In genomic region chr6:107991939-107992560, GRCh38 we compare ENCODE assay signal across 25 cellular contexts. TPM values are rescaled to one million over a fixed set of nuclear protein-coding genes. Genes with fewer than 3 reads are reported as not detected.
DNase-seq lines count a peak whose midpoint lies in the region; ATAC-seq and TF ChIP-seq lines count a peak whose summit lies in the region.
"Had no signal": no experiment of that assay in that cellular context is flagged by ENCODE, and none has a peak within 500 bp of the region (broad histone marks: within the 10 kb centered on the region; RNA-seq: fewer than 3 reads in every experiment).

No MANE protein-coding gene starts in this region.

- TF ChIP-seq CTCF in GM23338 (conservative IDR thresholded peaks at IDR 0.05; ENCODE audit: low read depth in 2 of 2) (no peak), Panc1 (IDR thresholded peaks at IDR 0.05) (no peak), endothelial cell (IDR thresholded peaks at IDR 0.05; ENCODE audit: unreplicated experiment) (no peak)

- DNase-seq in GM23338 (ENCODE audit: low spot score) (no peak), Panc1 (ENCODE audit: low read depth, low spot score) (no peak), endothelial cell (ENCODE audit: low spot score) (no peak), mesendoderm (peak; percentile 70), DMS 273 treated with DMSO at 0.1 percent for 48 hours (lab: John Stamatoyannopoulos, UW) (no peak), Karpas-422 (no peak), HK-2 (ENCODE audit: unreplicated experiment) (no peak)
- no peak for DNase-seq in activated effector memory CD4-positive, alpha-beta T cell treated with anti-CD3 and anti-CD28 coated beads, Interleukin-2, amount 50 U/mL, for 16 hours
- DNase-seq: activated CD4-positive, alpha-beta T cell treated with anti-CD3 and anti-CD28 coated beads, Interleukin-2, amount 10 ng/mL, durations not matched to agents 7 days and 5 days; activated naive CD4-positive, alpha-beta T cell treated with Interleukin-2 at 50 U/mL for 16 hours; activated T-cell treated with anti-CD3 and anti-CD28 coated beads, Interleukin-2, amount 50 U/mL, for 4 hours; COR-L47; DMS79; HFFc6; left cardiac atrium; NCI-H1048; NCI-H187 treated with DMSO at 0.1 percent for 48 hours; NCI-H526 treated with DMSO at 0.1 percent for 48 hours; sigmoid colon; stimulated activated CD4-positive, alpha-beta T cell treated with anti-CD3 and anti-CD28 coated beads, Interleukin-4, amount 100 ng/mL, for 4 hours; stimulated activated naive B cell treated with anti-CD40 and anti-IgM and Interleukin-4, amounts not matched to agents 10 μg/mL and 1 μg/mL and 100 μg/mL, for 72 hours had no signal

- H4K20me1 ChIP-seq in GM23338 (replicated peaks; ENCODE audit: insufficient read depth) (no peaks in the 10 kb centered on the region), Karpas-422 (ENCODE audit: insufficient read depth, low read depth, low read length) (no peaks in the 10 kb centered on the region)

- H3K27me3 Mint-ChIP-seq in GM23338 (ENCODE audit: insufficient read depth, low read depth, poor library complexity), result peaks cover 6% of the 10 kb centered on the region
- H3K27me3 Mint-ChIP-seq in endothelial cell (ENCODE audit: unreplicated experiment), result peaks cover 3% of the 10 kb centered on the region
- H3K27me3 Mint-ChIP-seq: activated CD4-positive, alpha-beta T cell treated with anti-CD3 and anti-CD28 coated beads, Interleukin-2, amount 10 ng/mL, durations not matched to agents 7 days and 5 days; stimulated activated naive B cell treated with anti-CD40 and anti-IgM and Interleukin-4, amounts not matched to agents 10 μg/mL and 1 μg/mL and 100 μg/mL, for 72 hours had no signal

- peak overlapping the region; percentile 45; the same call in 1 of the 2 replicates for H3K4me2 ChIP-seq in GM23338
- no peak overlapping the region for H3K4me2 ChIP-seq in mesendoderm (ENCODE audit: low read length)
- H3K4me2 ChIP-seq in Karpas-422 (ENCODE audit: low read depth, low read length, poor library complexity, severe bottlenecking), result no peak overlapping the region

- H3K79me2 ChIP-seq in GM23338 (replicated peaks; ENCODE audit: insufficient read depth) (no peaks in the 10 kb centered on the region), mesendoderm (ENCODE audit: control insufficient read depth, insufficient read depth, low read length) (no peaks in the 10 kb centered on the region), Karpas-422 (ENCODE audit: low read length) (no peaks in the 10 kb centered on the region)

- no peaks in the 10 kb centered on the region; the same call in 2 of the 3 replicates for H3K36me3 Mint-ChIP-seq in GM23338 (ENCODE audit: low read depth)
- peaks cover 8% of the 10 kb centered on the region for H3K36me3 Mint-ChIP-seq in endothelial cell (ENCODE audit: low read depth, unreplicated experiment)
- H3K36me3 Mint-ChIP-seq: brain; stimulated activated naive B cell treated with anti-CD40 and anti-IgM and Interleukin-4, amounts not matched to agents 10 μg/mL and 1 μg/mL and 100 μg/mL, for 72 hours had no signal

- H3K4me1 ChIP-seq in GM23338 (ENCODE audit: insufficient read depth) (peaks cover 55% of the 10 kb centered on the region), Panc1 (ENCODE audit: control insufficient read depth, insufficient read depth, low read length) (no peaks in the 10 kb centered on the region), mesendoderm (ENCODE audit: control insufficient read depth, low read depth, low read length) (peaks cover 13% of the 10 kb centered on the region), Karpas-422 (ENCODE audit: low read length) (peaks cover 5% of the 10 kb centered on the region; the same call in 1 of the 2 replicates)
- H3K4me1 ChIP-seq: prostate gland, sigmoid colon had no signal

- H2BK5ac ChIP-seq in mesendoderm (ENCODE audit: low read length), result no peak overlapping the region

- peak overlapping the region; percentile 15; the same call in 1 of the 2 replicates for H3K27ac Mint-ChIP-seq in GM23338
- peak overlapping the region; percentile 25 for H3K27ac Mint-ChIP-seq in endothelial cell (ENCODE audit: unreplicated experiment)
- H3K27ac Mint-ChIP-seq: HFFc6; stimulated activated naive B cell treated with anti-CD40 and anti-IgM and Interleukin-4, amounts not matched to agents 10 μg/mL and 1 μg/mL and 100 μg/mL, for 72 hours had no signal

- no CpG with 5 or more reads among the region's 4 CpGs for WGBS in mesendoderm (ENCODE audit: extremely low coverage, insufficient coverage, low lambda C conversion rate)

- CTCF ChIA-PET in Panc1 (lab: Charles Lee), result interaction anchor here (0.6 kb wide), 1 partner anchor 505 kb away, joined by 8 read pairs; no protein-coding TSS in a partner anchor

- ATAC-seq in GM23338 (no peak), Panc1 (peak; percentile 33)
- ATAC-seq: activated T-cell treated with anti-CD3 and anti-CD28 coated beads, Interleukin-2, amount 50 U/mL, for 4 hours; left cardiac atrium; stimulated activated naive B cell treated with anti-CD40 and anti-IgM and Interleukin-4, amounts not matched to agents 10 μg/mL and 1 μg/mL and 100 μg/mL, for 72 hours had no signal

- H4K5ac ChIP-seq in mesendoderm (ENCODE audit: low read length), result no peak overlapping the region

- POLR2A ChIA-PET in Panc1 (lab: Charles Lee), result no interaction called here

- H3K4me3 Mint-ChIP-seq in GM23338 (no peak overlapping the region), endothelial cell (ENCODE audit: unreplicated experiment) (no peak overlapping the region)
- H3K4me3 Mint-ChIP-seq: activated CD4-positive, alpha-beta T cell treated with anti-CD3 and anti-CD28 coated beads, Interleukin-2, amount 10 ng/mL, durations not matched to agents 7 days and 5 days; activated T-cell treated with anti-CD3 and anti-CD28 coated beads, Interleukin-2, amount 50 U/mL, for 4 hours; brain had no signal

- peaks cover 4% of the 10 kb centered on the region; the same call in 1 of the 2 replicates for H3F3A ChIP-seq in GM23338 (replicated peaks; ENCODE audit: low read depth)

- no peaks in the 10 kb centered on the region for H3K79me1 ChIP-seq in mesendoderm (ENCODE audit: low read length)

- in situ Hi-C loops in Panc1 (cut with HindIII; ENCODE audit: low pct_unique_long_range_greater_than_20kb, low sequenced_read_pairs), result no loop called here

- H3K9me3 Mint-ChIP-seq in GM23338 (peaks cover 3% of the 10 kb centered on the region; the same call in 2 of the 3 replicates), endothelial cell (ENCODE audit: unreplicated experiment) (no peaks in the 10 kb centered on the region)
- H3K9me3 Mint-ChIP-seq: activated CD4-positive, alpha-beta T cell treated with anti-CD3 and anti-CD28 coated beads, Interleukin-2, amount 10 ng/mL, durations not matched to agents 7 days and 5 days; activated T-cell treated with anti-CD3 and anti-CD28 coated beads, Interleukin-2, amount 50 U/mL, for 4 hours; HFFc6; stimulated activated naive B cell treated with anti-CD40 and anti-IgM and Interleukin-4, amounts not matched to agents 10 μg/mL and 1 μg/mL and 100 μg/mL, for 72 hours had no signal

- no peak overlapping the region for H4K8ac ChIP-seq in mesendoderm (ENCODE audit: low read depth, low read length)

- no TSS peak for BruUV-seq in Panc1 (replicated peaks; lab: Mats Ljungman, UMichigan)

- H2AFZ ChIP-seq in GM23338 (no peak overlapping the region; the same call in 1 of the 2 replicates), Karpas-422 (ENCODE audit: low read length) (no peak overlapping the region)

- H2AK5ac ChIP-seq in mesendoderm (ENCODE audit: low read length), result no peak overlapping the region

- H3K4me1 Mint-ChIP-seq in GM23338 (peaks cover 50% of the 10 kb centered on the region), endothelial cell (ENCODE audit: unreplicated experiment) (peaks cover 30% of the 10 kb centered on the region)
- H3K4me1 Mint-ChIP-seq: brain had no signal

- H3K27me3 ChIP-seq in GM23338 (ENCODE audit: insufficient read depth) (no peaks in the 10 kb centered on the region), Panc1 (ENCODE audit: control insufficient read depth, insufficient read depth, low read length) (no peaks in the 10 kb centered on the region), mesendoderm (ENCODE audit: insufficient read depth, low read length, poor library complexity) (no peaks in the 10 kb centered on the region), Karpas-422 (ENCODE audit: low read length) (no peaks in the 10 kb centered on the region)
- H3K27me3 ChIP-seq: neutrophil, sigmoid colon had no signal

- H3K18ac ChIP-seq in mesendoderm (ENCODE audit: low read length), result peak overlapping the region; percentile 77

- no peak overlapping the region for H2BK120ac ChIP-seq in mesendoderm (ENCODE audit: low read depth, low read length)

- H3K9me3 ChIP-seq in Panc1 (ENCODE audit: control insufficient read depth, insufficient read depth, low read depth, low read length) (no peaks in the 10 kb centered on the region), Karpas-422 (ENCODE audit: low read length) (no peaks in the 10 kb centered on the region)
- H3K9me3 ChIP-seq: neutrophil, prostate gland, sigmoid colon had no signal

- H3K4me3 ChIP-seq in GM23338, result no peak overlapping the region
- no peak overlapping the region for H3K4me3 ChIP-seq in Panc1 (ENCODE audit: low read depth in 2 of 2, low read length in 2 of 2)
- no peak overlapping the region for H3K4me3 ChIP-seq in mesendoderm (ENCODE audit: low read length)
- H3K4me3 ChIP-seq in Karpas-422 (ENCODE audit: low read length), result no peak overlapping the region
- H3K4me3 ChIP-seq: prostate gland, sigmoid colon had no signal

- H2BK15ac ChIP-seq in mesendoderm (replicated peaks; ENCODE audit: low read depth), result no peak overlapping the region

- H3K36me3 ChIP-seq in GM23338 (ENCODE audit: insufficient read depth), result no peaks in the 10 kb centered on the region
- no peaks in the 10 kb centered on the region for H3K36me3 ChIP-seq in Panc1 (ENCODE audit: control insufficient read depth, insufficient read depth, low read length)
- no peaks in the 10 kb centered on the region for H3K36me3 ChIP-seq in mesendoderm (ENCODE audit: control insufficient read depth, insufficient read depth, low read length)
- no peaks in the 10 kb centered on the region for H3K36me3 ChIP-seq in Karpas-422 (ENCODE audit: insufficient read depth, low read length)
- H3K36me3 ChIP-seq: neutrophil, prostate gland, sigmoid colon had no signal

- no peak overlapping the region for H3K23ac ChIP-seq in mesendoderm (ENCODE audit: low read length)

- H3K27ac ChIP-seq in GM23338 (ENCODE audit: low read depth) (no peak overlapping the region), Panc1 (ENCODE audit: low read length) (no peak overlapping the region), mesendoderm (ENCODE audit: low read depth, low read length) (no peak overlapping the region), Karpas-422 (ENCODE audit: low read length) (no peak overlapping the region)
- H3K27ac ChIP-seq: neutrophil, prostate gland, sigmoid colon, VCaP had no signal

- peak overlapping the region; percentile 68 for H3K4ac ChIP-seq in mesendoderm (ENCODE audit: low read depth, low read length)

- no peak overlapping the region for H3K56ac ChIP-seq in mesendoderm (ENCODE audit: low read length)

- no peak overlapping the region for H3K9ac ChIP-seq in mesendoderm (ENCODE audit: low read length)
- no peak overlapping the region for H3K9ac ChIP-seq in Karpas-422 (ENCODE audit: low read length)

- H3K9me2 ChIP-seq in GM23338 (ENCODE audit: insufficient read depth) (no peaks in the 10 kb centered on the region; the same call in 1 of the 2 replicates), Karpas-422 (replicated peaks; ENCODE audit: insufficient read depth, low read length) (no peaks in the 10 kb centered on the region)

- intact Hi-C loops in Panc1 (cut with micrococcal nuclease; ENCODE audit: unreplicated experiment), result no loop called here

RNA-seq across cellular contexts. Expression of gene SEC63, which starts 34.0 kb away (rescaled TPM):
- 48.2 and 48.5 TPM in 2 replicates for total RNA-seq in GM23338 (2014; rRNA removed; shearing (Covaris generic))
- polyA plus RNA-seq in GM23338 (2016; fragmentation: Nextera tagmentation; extraction: Ambion mirVana), result 103 and 124 TPM in 2 replicates
- 172 TPM for total RNA-seq in Panc1 (2021; ENCODE audit: unreplicated experiment)
- 93.6 TPM for polyA plus RNA-seq in Panc1 (2012; ENCODE audit: insufficient read length)
- 120 TPM for total RNA-seq in endothelial cell (ENCODE audit: unreplicated experiment)
- polyA plus RNA-seq in mesendoderm (2013, experiment 1 of 2), result 58.7 TPM
- 59.4 TPM for polyA plus RNA-seq in mesendoderm (2013, experiment 2 of 2)
- 22.5 and 46.0 TPM in 2 replicates for total RNA-seq in Karpas-422 (2014; rRNA removed; shearing (Covaris generic); ENCODE audit: low replicate concordance)
